ENCODE assay signal across 8 cellular contexts in the genomic region with DNA sequence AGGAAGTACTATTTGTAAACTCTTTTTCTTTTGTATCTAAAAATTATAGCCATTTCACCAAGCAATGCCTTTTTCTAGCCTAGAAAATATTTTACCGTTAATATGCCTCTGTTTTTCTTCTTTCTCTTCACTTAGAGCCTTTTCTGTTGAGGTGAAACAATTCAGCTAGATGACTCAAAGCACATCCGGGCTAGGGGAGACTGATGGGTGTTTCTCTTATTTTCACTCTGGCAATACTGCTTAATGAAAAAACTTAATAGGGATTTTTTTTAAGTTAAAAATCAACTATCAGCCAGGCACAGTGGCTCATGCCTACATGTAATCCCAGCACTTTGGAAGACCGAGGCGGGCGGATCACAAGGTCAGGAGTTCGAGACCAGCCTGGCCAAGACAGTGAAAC.
DNase-seq lines count a peak whose midpoint lies in the region; ATAC-seq and TF ChIP-seq lines count a peak whose summit lies in the region.

No MANE protein-coding gene starts in this region.

- H3K4me1 ChIP-seq in BLaER1 treated with 17β-estradiol and CSF1 and Interleukin-3, amounts not matched to agents 10 nM and 100 nM, result peaks cover 31 to 59% (median 37%) of the 10 kb centered on the region in 10 experiments
- H3K4me1 ChIP-seq in left lung, result peaks cover 0 to 47% of the 10 kb centered on the region in 2 donors

- H3K36me3 Mint-ChIP-seq in activated CD4-positive, alpha-beta memory T cell treated with anti-CD3 and anti-CD28 coated beads, Interleukin-2, amount 10 ng/mL, durations not matched to agents 7 days and 5 days (ENCODE audit: low read depth), result peaks cover 32% of the 10 kb centered on the region

- no peaks in the 10 kb centered on the region for H3K27me3 ChIP-seq in BLaER1 treated with 17β-estradiol and CSF1 and Interleukin-3, amounts not matched to agents 10 nM and 100 nM
- H3K27me3 ChIP-seq in left lung, result no peaks in the 10 kb centered on the region

- H3K9me3 Mint-ChIP-seq in activated CD4-positive, alpha-beta memory T cell treated with anti-CD3 and anti-CD28 coated beads, Interleukin-2, amount 10 ng/mL, durations not matched to agents 7 days and 5 days, result no peaks in the 10 kb centered on the region

- H3K27ac ChIP-seq in BLaER1 treated with 17β-estradiol and CSF1 and Interleukin-3, amounts not matched to agents 10 nM and 100 nM, result peak overlapping the region; percentile 57 to 88 (median 82); a peak in 21 of 22 replicates
- H3K27ac ChIP-seq in left lung, result peak overlapping the region in 1 of 2 donors; percentile 92

- H3K27me3 Mint-ChIP-seq in activated CD4-positive, alpha-beta memory T cell treated with anti-CD3 and anti-CD28 coated beads, Interleukin-2, amount 10 ng/mL, durations not matched to agents 7 days and 5 days, result no peaks in the 10 kb centered on the region

- TF ChIP-seq CTCF in left lung (IDR thresholded peaks at IDR 0.05), result no peak

- peak overlapping the region; percentile 60 to 79 (median 70); a peak in 17 of 20 replicates for H3K4me3 ChIP-seq in BLaER1 treated with 17β-estradiol and CSF1 and Interleukin-3, amounts not matched to agents 10 nM and 100 nM
- H3K4me3 ChIP-seq in left lung, result peak overlapping the region in 1 of 2 donors; percentile 42

- POLR2A ChIA-PET in activated CD4-positive, alpha-beta memory T cell treated with anti-CD3 and anti-CD28 coated beads, Interleukin-2, amount 10 ng/mL, durations not matched to agents 7 days and 5 days (lab: Charles Lee), result interaction anchor here (0.6 to 4.2 kb wide), 13 partner anchors 9 to 355 kb away, joined by 3 to 29 read pairs (median 4); a partner anchor contains a TSS

- H3K36me3 ChIP-seq in BLaER1 treated with 17β-estradiol and CSF1 and Interleukin-3, amounts not matched to agents 10 nM and 100 nM, result peaks cover 9 to 28% (median 21%) of the 10 kb centered on the region in 11 experiments; a peak in 17 of 22 replicates
- peaks cover 0 to 14% of the 10 kb centered on the region in 2 donors for H3K36me3 ChIP-seq in left lung

- peak overlapping the region; percentile 97 for H3K4me3 Mint-ChIP-seq in activated CD4-positive, alpha-beta memory T cell treated with anti-CD3 and anti-CD28 coated beads, Interleukin-2, amount 10 ng/mL, durations not matched to agents 7 days and 5 days

- peak overlapping the region; percentile 63 to 87 (median 82); a peak in 21 of 22 replicates for H3K9ac ChIP-seq in BLaER1 treated with 17β-estradiol and CSF1 and Interleukin-3, amounts not matched to agents 10 nM and 100 nM

- CTCF ChIA-PET in activated CD4-positive, alpha-beta memory T cell treated with anti-CD3 and anti-CD28 coated beads, Interleukin-2, amount 10 ng/mL, durations not matched to agents 7 days and 5 days (lab: Charles Lee), result interaction anchor here (0.8 to 1.3 kb wide), 3 partner anchors 23 to 183 kb away, joined by 3 to 4 read pairs (median 4); no protein-coding TSS in a partner anchor

- H4K20me1 ChIP-seq in BLaER1 treated with 17β-estradiol and CSF1 and Interleukin-3, amounts not matched to agents 10 nM and 100 nM, result peaks cover 0 to 69% (median 31%) of the 10 kb centered on the region in 11 experiments; a peak in 20 of 22 replicates

- no peaks in the 10 kb centered on the region for H3K9me3 ChIP-seq in BLaER1 treated with 17β-estradiol and CSF1 and Interleukin-3, amounts not matched to agents 10 nM and 100 nM (replicated peaks in 1 of 11)
- H3K9me3 ChIP-seq in left lung, result no peaks in the 10 kb centered on the region

- DNase-seq in activated CD4-positive, alpha-beta memory T cell treated with anti-CD3 and anti-CD28 coated beads, Interleukin-2, amount 10 ng/mL, durations not matched to agents 7 days and 5 days, result peak; percentile 43
- no peak for DNase-seq in left lung
- no peak for DNase-seq in NCI-H2029 treated with DMSO at 0.1 percent for 48 hours (lab: John Stamatoyannopoulos, UW)
- no peak for DNase-seq in NCI-H1694 treated with DMSO at 0.1 percent for 48 hours (lab: John Stamatoyannopoulos, UW)
- DNase-seq in COLO829 (ENCODE audit: low spot score), result no peak

- H3K27ac Mint-ChIP-seq in activated CD4-positive, alpha-beta memory T cell treated with anti-CD3 and anti-CD28 coated beads, Interleukin-2, amount 10 ng/mL, durations not matched to agents 7 days and 5 days, result peak overlapping the region; percentile 96

- peaks cover 40% of the 10 kb centered on the region for H3K4me1 Mint-ChIP-seq in activated CD4-positive, alpha-beta memory T cell treated with anti-CD3 and anti-CD28 coated beads, Interleukin-2, amount 10 ng/mL, durations not matched to agents 7 days and 5 days

- peak overlapping the region; percentile 78 to 98 (median 89) for H3K4me2 ChIP-seq in BLaER1 treated with 17β-estradiol and CSF1 and Interleukin-3, amounts not matched to agents 10 nM and 100 nM

- ATAC-seq in HG03159 (IDR thresholded peaks at IDR 0.05; ENCODE audit: unreplicated experiment) (peak; percentile 41), left lung (peak; percentile 9), HG03439 (IDR thresholded peaks at IDR 0.05; ENCODE audit: unreplicated experiment) (no peak)

- intact Hi-C loops in left lung (cut with DNase I), result no loop called here
